1 cellular context compared by ENCODE assay signal in genomic region chr7:149196705-149197171, GRCh38.
TF ChIP-seq lines count a peak whose summit lies in the region.

No MANE protein-coding gene starts in this region.

TF ChIP-seq in IMR-90, 13 proteins besides CTCF, POLR2A, EP300 and RAD21 (continued from another document):
- TF ChIP-seq ELK1 (IDR thresholded peaks at IDR 0.05; ENCODE audit: borderline replicate concordance, low read depth, low read length) (no peak), MAFK (IDR thresholded peaks at IDR 0.05; ENCODE audit: low read depth, low read length) (no peak), CHD1 (IDR thresholded peaks at IDR 0.05; ENCODE audit: low read depth, low read length) (no peak), SMC3 (IDR thresholded peaks at IDR 0.05; ENCODE audit: low read depth, low read length) (no peak), CEBPB (IDR thresholded peaks at IDR 0.05; ENCODE audit: low read depth, low read length) (no peak), MAZ (IDR thresholded peaks at IDR 0.05; ENCODE audit: borderline replicate concordance, low read depth, low read length) (no peak)
